ENCODE assay signal across 2 cellular contexts in genomic region chr6:166573456-166574216, GRCh38.
TF ChIP-seq lines count a peak whose summit lies in the region.

No MANE protein-coding gene starts in this region.

TF ChIP-seq in WTC11, 78 proteins besides CTCF, POLR2A, EP300 and RAD21:
- no peak for TF ChIP-seq ZNF532 (CRISPR knock-in tag; IDR thresholded peaks at IDR 0.05; ENCODE audit: borderline replicate concordance)
- TF ChIP-seq TEAD4 (CRISPR knock-in tag; IDR thresholded peaks at IDR 0.05): no peak
- no peak for TF ChIP-seq AR (CRISPR knock-in tag; IDR thresholded peaks at IDR 0.05)
- TF ChIP-seq MAX (CRISPR knock-in tag; IDR thresholded peaks at IDR 0.05): no peak
- no peak for TF ChIP-seq KAT7 (CRISPR knock-in tag; IDR thresholded peaks at IDR 0.05; ENCODE audit: borderline replicate concordance)
- TF ChIP-seq CREB1 (CRISPR knock-in tag; IDR thresholded peaks at IDR 0.05): no peak
- TF ChIP-seq ATF2 (CRISPR knock-in tag; IDR thresholded peaks at IDR 0.05; ENCODE audit: borderline replicate concordance, low read depth): no peak
TF ChIP-seq in WTC11: peak in this region for 0.

TF ChIP-seq in HepG2, 621 proteins besides CTCF, POLR2A, EP300 and RAD21 (continued from another document):
- TF ChIP-seq MED8 (CRISPR knock-in tag; IDR thresholded peaks at IDR 0.05; ENCODE audit: insufficient replicate concordance): no peak
- TF ChIP-seq RBFOX2 (IDR thresholded peaks at IDR 0.05; ENCODE audit: low read depth, low read length): no peak
- TF ChIP-seq ZMAT3 (CRISPR knock-in tag; conservative IDR thresholded peaks at IDR 0.05): no peak
- TF ChIP-seq ZFP62 (CRISPR knock-in tag; IDR thresholded peaks at IDR 0.05): no peak
- TF ChIP-seq PLRG1 (conservative IDR thresholded peaks at IDR 0.05): no peak
- TF ChIP-seq HIVEP1 (CRISPR knock-in tag; IDR thresholded peaks at IDR 0.05): no peak
- no peak for TF ChIP-seq NR2C2 (CRISPR knock-in tag; IDR thresholded peaks at IDR 0.05; ENCODE audit: borderline replicate concordance)
- TF ChIP-seq ARHGAP35 (CRISPR knock-in tag; IDR thresholded peaks at IDR 0.05; ENCODE audit: borderline replicate concordance): no peak
